Comparison of ENCODE assay signal across 8 cellular contexts in the genomic region with DNA sequence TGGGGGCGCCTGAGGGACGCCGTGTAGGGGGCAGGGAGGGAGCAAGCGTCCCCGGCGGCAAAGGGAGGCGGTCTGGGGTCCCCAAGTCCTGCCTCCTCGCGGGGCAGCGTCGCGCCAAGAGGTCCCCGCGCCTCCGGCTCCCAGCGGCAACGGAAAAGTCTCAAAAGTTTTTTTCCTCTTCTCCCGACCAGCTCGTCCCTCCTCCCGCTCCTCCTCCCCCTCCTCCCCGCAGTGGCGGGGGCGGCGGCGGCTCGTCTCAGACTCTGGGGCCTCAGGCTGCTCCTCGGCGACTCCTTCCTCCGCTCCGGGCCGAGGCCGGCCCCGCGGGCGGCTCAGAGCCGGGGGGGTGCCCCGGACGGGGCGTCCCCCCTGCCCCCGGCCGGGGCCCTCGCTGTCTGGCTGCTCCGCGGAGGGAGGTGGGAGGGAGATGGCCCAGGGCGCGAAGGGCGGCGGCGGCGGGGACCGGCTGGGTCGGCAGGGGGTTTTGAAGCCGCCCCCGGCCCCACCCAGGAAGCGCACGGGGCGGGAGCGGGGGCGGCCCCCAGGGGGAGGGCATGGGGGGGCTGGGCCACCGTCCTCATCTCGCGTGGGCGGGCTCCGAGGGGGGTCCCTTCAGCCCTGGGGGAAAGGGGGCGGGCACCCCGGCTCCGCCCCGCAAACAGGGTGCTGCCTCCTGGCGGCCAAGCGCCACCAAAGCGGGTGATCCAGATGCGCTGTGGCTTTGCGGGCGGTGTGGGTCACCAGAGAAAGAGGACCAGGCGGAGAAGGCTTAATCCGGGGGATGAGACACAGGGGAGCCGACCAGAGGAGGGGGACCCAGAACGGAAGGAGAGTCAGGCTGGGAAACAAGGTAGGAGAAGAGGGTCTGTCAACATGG. TPM values are rescaled to one million over a fixed set of nuclear protein-coding genes. Genes with fewer than 3 reads are reported as not detected.
DNase-seq lines count a peak whose midpoint lies in the region; ATAC-seq, FAIRE-seq and TF ChIP-seq lines count a peak whose summit lies in the region.

A gene (minus strand): TSS at position 457 of the 877 bp plus-strand sequence. CDS start 878 bp downstream, outside the sequence.

- no peaks in the 10 kb centered on the region for H3K9me3 ChIP-seq in A549
- H3K9me3 ChIP-seq in Panc1 (ENCODE audit: control insufficient read depth, insufficient read depth, low read depth, low read length) = no peaks in the 10 kb centered on the region

- peak within 1 kb of the TSS; percentile 90 for H3K4me2 ChIP-seq in A549

- in situ Hi-C loops in Panc1 (cut with HindIII; ENCODE audit: low pct_unique_long_range_greater_than_20kb, low sequenced_read_pairs) = no loop called here

- ATAC-seq in A549 = peak; percentile 53 to 71
- peak; percentile 40 for ATAC-seq in HG03280 (IDR thresholded peaks at IDR 0.05; ENCODE audit: unreplicated experiment)
- peak; percentile 76 for ATAC-seq in Panc1
- ATAC-seq in esophagus mucosa = peak; percentile 76

- TF ChIP-seq RAD21 in A549 (conservative IDR thresholded peaks at IDR 0.05 in 1 of 2, IDR thresholded peaks at IDR 0.05 in 1 of 2) = peak in 1 of 2 experiments; percentile 76; a peak in 4 of 5 replicates

- H3K4me1 Mint-ChIP-seq in activated T-cell treated with anti-CD3 and anti-CD28 coated beads, Interleukin-2, amount 50 U/mL, for 24 hours (ENCODE audit: low read depth) = peaks cover 62% of the 10 kb centered on the region

- TF ChIP-seq POLR2A in A549 (IDR thresholded peaks at IDR 0.05; ENCODE audit: low read length) (peak; percentile 63), GM18526 (IDR thresholded peaks at IDR 0.05; ENCODE audit: extremely low read depth, insufficient read length) (peak; percentile 95)

- peak in 1 of 2 experiments; percentile 42; a peak in 1 of 5 replicates for TF ChIP-seq EP300 in A549 (IDR thresholded peaks at IDR 0.05)

- WGBS in A549 (ENCODE audit: missing lambda C conversion rate) = 1% methylated on average over 45 of the region's 78 CpGs

- intact Hi-C loops in Panc1 (cut with micrococcal nuclease; ENCODE audit: unreplicated experiment) = no loop called here

- DNase-seq in A549 (ENCODE audit: low read depth in 1 of 2, low spot score in 1 of 2) (peak; percentile 92 to 100), Panc1 (ENCODE audit: low read depth, low spot score) (no peak), myocyte (ENCODE audit: low read depth) (peak; percentile 87)
- DNase-seq in activated T-cell treated with anti-CD3 and anti-CD28 coated beads, Interleukin-2, amount 50 U/mL, for 24 hours = peak; percentile 93
- peak; percentile 90 for DNase-seq in stimulated activated CD8-positive, alpha-beta memory T cell treated with anti-CD3 and anti-CD28 coated beads, Interleukin-7, amount 100 ng/mL, for 1 hour (ENCODE audit: low read depth in 2 of 2)

- FAIRE-seq in A549 (lab: Jason Lieb, UNC) = no peak

- H3K27me3 ChIP-seq in Panc1 (ENCODE audit: control insufficient read depth, insufficient read depth, low read length) = no peaks in the 10 kb centered on the region

- H3K36me3 ChIP-seq in Panc1 (ENCODE audit: control insufficient read depth, insufficient read depth, low read length) = peaks cover 6% of the 10 kb centered on the region; the same call in 1 of the 2 replicates

- no peaks in the 10 kb centered on the region for H3K27me3 Mint-ChIP-seq in activated T-cell treated with anti-CD3 and anti-CD28 coated beads, Interleukin-2, amount 50 U/mL, for 24 hours

- peaks cover 46% of the 10 kb centered on the region for H3K36me3 Mint-ChIP-seq in activated T-cell treated with anti-CD3 and anti-CD28 coated beads, Interleukin-2, amount 50 U/mL, for 24 hours (ENCODE audit: low read depth)

- H3K4me1 ChIP-seq in A549 (peaks cover 15% of the 10 kb centered on the region), Panc1 (ENCODE audit: control insufficient read depth, insufficient read depth, low read length) (peaks cover 5% of the 10 kb centered on the region; the same call in 1 of the 2 replicates)

- CTCF ChIA-PET in A549 (lab: Yijun Ruan, JAX) = interaction anchor here (0.6 to 9.4 kb wide), 40 partner anchors 9 to 1085 kb away, joined by 3 to 197 read pairs (median 6); a partner anchor contains a TSS
- CTCF ChIA-PET in Panc1 (lab: Charles Lee) = no interaction called here

- peak within 1 kb of the TSS; percentile 90 to 92 for H3K27ac ChIP-seq in A549
- H3K27ac ChIP-seq in Panc1 (ENCODE audit: low read length) = peak within 1 kb of the TSS; percentile 75

- peak within 1 kb of the TSS; percentile 99 for H3K27ac Mint-ChIP-seq in activated T-cell treated with anti-CD3 and anti-CD28 coated beads, Interleukin-2, amount 50 U/mL, for 24 hours

- BruUV-seq in Panc1 (replicated peaks; lab: Mats Ljungman, UMichigan) = TSS peak; percentile 84

- peak; percentile 99 for TF ChIP-seq CTCF in A549 (IDR thresholded peaks at IDR 0.05)
- TF ChIP-seq CTCF in Panc1 (IDR thresholded peaks at IDR 0.05) = peak; percentile 90

- peak within 1 kb of the TSS; percentile 72 for H3K4me3 ChIP-seq in A549
- H3K4me3 ChIP-seq in Panc1 (ENCODE audit: low read depth in 2 of 2, low read length in 2 of 2) = peak within 1 kb of the TSS; percentile 72 to 79

- POLR2A ChIA-PET in A549 (lab: Yijun Ruan, JAX) (interaction anchor here (0.5 to 5.6 kb wide), 8 partner anchors 8 to 90 kb away, joined by 3 to 96 read pairs (median 5); a partner anchor contains a TSS), Panc1 (lab: Charles Lee) (interaction anchor here (0.8 kb wide), 1 partner anchor 752 kb away, joined by 3 read pairs; no protein-coding TSS in a partner anchor)

- peak within 1 kb of the TSS; percentile 99 for H3K4me3 Mint-ChIP-seq in activated T-cell treated with anti-CD3 and anti-CD28 coated beads, Interleukin-2, amount 50 U/mL, for 24 hours

- H3K9me3 Mint-ChIP-seq in activated T-cell treated with anti-CD3 and anti-CD28 coated beads, Interleukin-2, amount 50 U/mL, for 24 hours = no peaks in the 10 kb centered on the region

TF ChIP-seq in A549, 52 proteins besides CTCF, POLR2A, EP300 and RAD21 (continues in another document):
- TF ChIP-seq CHD2 (IDR thresholded peaks at IDR 0.05; ENCODE audit: low read length, partially characterized antibody) (peak; percentile 74), SMC3 (IDR thresholded peaks at IDR 0.05) (peak; percentile 94), TP53 (CRISPR knock-in tag; IDR thresholded peaks at IDR 0.05) (peak; percentile 84; the same call in 1 of the 2 replicates), FOSB (CRISPR knock-in tag; IDR thresholded peaks at IDR 0.05) (no peak), MAZ (IDR thresholded peaks at IDR 0.05; ENCODE audit: borderline replicate concordance, low read depth, low read length) (peak; percentile 90)
- TF ChIP-seq, protein P1, sequence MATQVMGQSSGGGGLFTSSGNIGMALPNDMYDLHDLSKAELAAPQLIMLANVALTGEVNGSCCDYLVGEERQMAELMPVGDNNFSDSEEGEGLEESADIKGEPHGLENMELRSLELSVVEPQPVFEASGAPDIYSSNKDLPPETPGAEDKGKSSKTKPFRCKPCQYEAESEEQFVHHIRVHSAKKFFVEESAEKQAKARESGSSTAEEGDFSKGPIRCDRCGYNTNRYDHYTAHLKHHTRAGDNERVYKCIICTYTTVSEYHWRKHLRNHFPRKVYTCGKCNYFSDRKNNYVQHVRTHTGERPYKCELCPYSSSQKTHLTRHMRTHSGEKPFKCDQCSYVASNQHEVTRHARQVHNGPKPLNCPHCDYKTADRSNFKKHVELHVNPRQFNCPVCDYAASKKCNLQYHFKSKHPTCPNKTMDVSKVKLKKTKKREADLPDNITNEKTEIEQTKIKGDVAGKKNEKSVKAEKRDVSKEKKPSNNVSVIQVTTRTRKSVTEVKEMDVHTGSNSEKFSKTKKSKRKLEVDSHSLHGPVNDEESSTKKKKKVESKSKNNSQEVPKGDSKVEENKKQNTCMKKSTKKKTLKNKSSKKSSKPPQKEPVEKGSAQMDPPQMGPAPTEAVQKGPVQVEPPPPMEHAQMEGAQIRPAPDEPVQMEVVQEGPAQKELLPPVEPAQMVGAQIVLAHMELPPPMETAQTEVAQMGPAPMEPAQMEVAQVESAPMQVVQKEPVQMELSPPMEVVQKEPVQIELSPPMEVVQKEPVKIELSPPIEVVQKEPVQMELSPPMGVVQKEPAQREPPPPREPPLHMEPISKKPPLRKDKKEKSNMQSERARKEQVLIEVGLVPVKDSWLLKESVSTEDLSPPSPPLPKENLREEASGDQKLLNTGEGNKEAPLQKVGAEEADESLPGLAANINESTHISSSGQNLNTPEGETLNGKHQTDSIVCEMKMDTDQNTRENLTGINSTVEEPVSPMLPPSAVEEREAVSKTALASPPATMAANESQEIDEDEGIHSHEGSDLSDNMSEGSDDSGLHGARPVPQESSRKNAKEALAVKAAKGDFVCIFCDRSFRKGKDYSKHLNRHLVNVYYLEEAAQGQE (IDR thresholded peaks at IDR 0.05) = peak; percentile 69
- TF ChIP-seq, protein P2, sequence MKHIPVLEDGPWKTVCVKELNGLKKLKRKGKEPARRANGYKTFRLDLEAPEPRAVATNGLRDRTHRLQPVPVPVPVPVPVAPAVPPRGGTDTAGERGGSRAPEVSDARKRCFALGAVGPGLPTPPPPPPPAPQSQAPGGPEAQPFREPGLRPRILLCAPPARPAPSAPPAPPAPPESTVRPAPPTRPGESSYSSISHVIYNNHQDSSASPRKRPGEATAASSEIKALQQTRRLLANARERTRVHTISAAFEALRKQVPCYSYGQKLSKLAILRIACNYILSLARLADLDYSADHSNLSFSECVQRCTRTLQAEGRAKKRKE (CRISPR knock-in tag; IDR thresholded peaks at IDR 0.05; ENCODE audit: low read depth) = no peak
- TF ChIP-seq, protein P3, sequence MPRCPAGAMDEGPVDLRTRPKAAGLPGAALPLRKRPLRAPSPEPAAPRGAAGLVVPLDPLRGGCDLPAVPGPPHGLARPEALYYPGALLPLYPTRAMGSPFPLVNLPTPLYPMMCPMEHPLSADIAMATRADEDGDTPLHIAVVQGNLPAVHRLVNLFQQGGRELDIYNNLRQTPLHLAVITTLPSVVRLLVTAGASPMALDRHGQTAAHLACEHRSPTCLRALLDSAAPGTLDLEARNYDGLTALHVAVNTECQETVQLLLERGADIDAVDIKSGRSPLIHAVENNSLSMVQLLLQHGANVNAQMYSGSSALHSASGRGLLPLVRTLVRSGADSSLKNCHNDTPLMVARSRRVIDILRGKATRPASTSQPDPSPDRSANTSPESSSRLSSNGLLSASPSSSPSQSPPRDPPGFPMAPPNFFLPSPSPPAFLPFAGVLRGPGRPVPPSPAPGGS (IDR thresholded peaks at IDR 0.05) = peak; percentile 95

RNA-seq across cellular contexts. Expression of the gene that starts here (rescaled TPM):
- polyA plus RNA-seq in A549 (2011; rRNA removed) = 6.0 and 13.2 TPM in 2 replicates
- 21.3 and 30.8 TPM in 2 replicates for polyA plus RNA-seq in A549 (2012; cell fraction: cytosol; rRNA removed)
- polyA plus RNA-seq in A549 (2012; cell fraction: nucleus; rRNA removed) = 70.8 and 74.9 TPM in 2 replicates
- polyA plus RNA-seq in A549 (2017; fragmentation: RNase III; extraction: RNeasy Plus Mini Kit Qiagen cat#74134 plus additional on column Dnase treatment) = 63.4 to 86.4 TPM (median 83.2 TPM) in 3 replicates
- 24.8 and 51.1 TPM in 2 replicates for polyA minus RNA-seq in A549 (2011; rRNA and poly(A)+ RNA removed)
- total RNA-seq in Panc1 (2021; ENCODE audit: unreplicated experiment) = 42.6 TPM
- polyA plus RNA-seq in Panc1 (2012; ENCODE audit: insufficient read length) = 57.9 TPM
- 53.8 TPM for total RNA-seq in esophagus mucosa
- total RNA-seq in myocyte = 12.3 and 17.1 TPM in 2 replicates
- polyA plus RNA-seq in myocyte (2012) = 84.2 TPM
